In the genomic region with DNA sequence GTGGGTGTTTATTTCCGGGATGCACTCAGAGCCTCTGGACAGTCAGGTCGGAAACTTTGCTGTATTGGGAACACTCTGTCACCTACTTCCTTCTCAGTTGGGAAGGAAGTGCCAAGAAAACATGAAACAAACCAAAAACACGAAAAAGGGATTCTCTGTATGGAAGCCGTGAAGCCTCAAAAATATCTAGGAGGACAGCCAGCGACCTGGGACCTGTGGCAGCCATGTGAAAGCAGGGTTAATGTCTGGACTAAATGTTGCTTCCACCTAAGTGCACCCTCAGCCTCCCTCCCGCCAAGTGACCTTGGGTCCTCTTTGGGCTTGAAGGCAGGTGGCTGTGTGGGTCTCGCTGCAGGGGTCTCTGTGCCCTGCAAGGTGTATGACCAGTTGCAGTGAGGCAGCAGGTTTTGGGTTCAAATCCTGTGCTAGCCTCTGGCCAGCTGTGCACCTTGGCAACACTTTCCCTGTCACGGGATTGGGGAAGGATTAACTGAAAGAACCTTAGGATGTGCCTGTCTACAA, we compare ENCODE assay signal across 8 cellular contexts. TPM values are rescaled to one million over a fixed set of nuclear protein-coding genes. Genes with fewer than 3 reads are reported as not detected.
DNase-seq lines count a peak whose midpoint lies in the region; ATAC-seq, FAIRE-seq and TF ChIP-seq lines count a peak whose summit lies in the region.

No MANE protein-coding gene starts in this region.

- WGBS in heart right ventricle, 2 donors: 14 to 15% methylated on average over 8 of the region's 8 CpGs
- 28% methylated on average over 8 of the region's 8 CpGs for WGBS in GM12878 (ENCODE audit: insufficient coverage, insufficient replicate concordance, low lambda C conversion rate, missing lambda C conversion rate)
- whole genome bisulfite sequencing in right lobe of liver (ENCODE audit: insufficient coverage, low coverage, low lambda C conversion rate, missing lambda C conversion rate): 5% methylated on average over 7 of the region's 8 CpGs
- WGBS in tibial nerve, 2 donors: 15 to 25% methylated on average over 7 to 8 of the region's 8 CpGs

- peak overlapping the region; percentile 84 for H3K4me2 ChIP-seq in GM12878 (ENCODE audit: control insufficient read depth, insufficient read depth)

- intact Hi-C loops in heart right ventricle (cut with DNase I) (loop anchor here in 1 of 10 donors (2.0 kb wide), 1 partner anchor 27 kb away; the partner anchor contains the start of gene AP5S1), cardiac septum (cut with DNase I) (loop anchor here (10.0 kb wide), 1 partner anchor 173 kb away; no protein-coding TSS in a partner anchor), GM12878 (cut with micrococcal nuclease; ENCODE audit: unreplicated experiment) (loop anchor here (2.0 kb wide), 2 partner anchors 27 to 53 kb away; partner anchors contain the start of gene AP5S1), right lobe of liver (cut with DNase I) (no loop called here)

- BruUV-seq in GM12878 (replicated peaks; lab: Mats Ljungman, UMichigan): TSS peak; percentile 87

- SMC1A ChIA-PET in GM12878 (lab: Charles Lee; ENCODE audit: uncharacterized antibody, unreplicated experiment): interaction anchor here (1.2 kb wide), 1 partner anchor 27 kb away, joined by 3 read pairs; the partner anchor contains the start of gene AP5S1

- peaks cover 0 to 9% (median 0%) of the 10 kb centered on the region in 9 donors for H3K36me3 ChIP-seq in heart right ventricle
- H3K36me3 ChIP-seq in GM12878 (ENCODE audit: control insufficient read depth in 2 of 2, insufficient read depth in 2 of 2, low read length in 1 of 2): no peaks in the 10 kb centered on the region
- no peaks in the 10 kb centered on the region for H3K36me3 ChIP-seq in right lobe of liver
- peaks cover 0 to 4% (median 0%) of the 10 kb centered on the region in 3 donors for H3K36me3 ChIP-seq in tibial nerve

- peak overlapping the region; percentile 85; the same call in 1 of the 2 replicates for H2AFZ ChIP-seq in GM12878 (ENCODE audit: control insufficient read depth, low read depth, low read length)

- in situ Hi-C loops in GM12878 (cut with MboI): no loop called here

- DNase-seq in heart right ventricle (no peak), cardiac septum (ENCODE audit: low spot score) (no peak), GM12878 (ENCODE audit: low read depth, low spot score) (no peak), right lobe of liver (no peak), tibial nerve (ENCODE audit: low spot score in 2 of 2) (no peak), NCI-H748 treated with DMSO at 0.1 percent for 48 hours (lab: John Stamatoyannopoulos, UW) (no peak), HUDEP-2 (lab: John Stamatoyannopoulos, UW; ENCODE audit: unreplicated experiment in 76 of 76) (no peak)

- H3K4me1 ChIP-seq in heart right ventricle: peaks cover 5 to 43% (median 32%) of the 10 kb centered on the region in 9 donors
- peaks cover 10% of the 10 kb centered on the region for H3K4me1 ChIP-seq in GM12878 (ENCODE audit: control insufficient read depth, insufficient read depth, low read length)
- peaks cover 0 to 4% (median 0%) of the 10 kb centered on the region in 4 donors for H3K4me1 ChIP-seq in right lobe of liver
- peaks cover 0 to 28% (median 10%) of the 10 kb centered on the region in 4 donors for H3K4me1 ChIP-seq in tibial nerve

- H3K27ac ChIP-seq in heart right ventricle: peak overlapping the region; percentile 87 to 99 (median 96)
- peak overlapping the region; percentile 79 for H3K27ac ChIP-seq in GM12878 (ENCODE audit: control insufficient read depth, insufficient read depth)
- peak overlapping the region; percentile 90 to 94 (median 93) for H3K27ac ChIP-seq in right lobe of liver
- peak overlapping the region; percentile 81 to 98 (median 91) for H3K27ac ChIP-seq in tibial nerve

- POLR2A ChIA-PET in GM12878 (lab: Charles Lee): no interaction called here

- TF ChIP-seq RAD21 in GM12878 (IDR thresholded peaks at IDR 0.05; ENCODE audit: insufficient read depth, low read depth, low read length): no peak

- TF ChIP-seq CTCF in heart right ventricle (IDR thresholded peaks at IDR 0.05) (no peak), GM12878 (IDR thresholded peaks at IDR 0.05 in 2 of 3, conservative IDR thresholded peaks at IDR 0.05 in 1 of 3; ENCODE audit: control insufficient read depth in 2 of 3, extremely low read depth in 1 of 3, insufficient read depth in 1 of 3, low read depth in 3 of 3, low read length in 3 of 3) (no peak), right lobe of liver (IDR thresholded peaks at IDR 0.05) (no peak), tibial nerve (IDR thresholded peaks at IDR 0.05) (no peak)

- no peaks in the 10 kb centered on the region for H3K9me3 ChIP-seq in heart right ventricle
- H3K9me3 ChIP-seq in GM12878 (replicated peaks; ENCODE audit: control insufficient read depth, insufficient read depth, low read length): no peaks in the 10 kb centered on the region
- H3K9me3 ChIP-seq in right lobe of liver: no peaks in the 10 kb centered on the region
- no peaks in the 10 kb centered on the region for H3K9me3 ChIP-seq in tibial nerve

- no peaks in the 10 kb centered on the region for H4K20me1 ChIP-seq in GM12878 (ENCODE audit: control insufficient read depth, insufficient read depth)

- no peak for FAIRE-seq in GM12878 (lab: Jason Lieb, UNC)

- peaks cover 29% of the 10 kb centered on the region for H3K79me2 ChIP-seq in GM12878 (ENCODE audit: control insufficient read depth, insufficient read depth, low read length)

- H3K27me3 ChIP-seq in heart right ventricle (no peaks in the 10 kb centered on the region), GM12878 (replicated peaks in 1 of 2; ENCODE audit: control insufficient read depth in 2 of 2, insufficient read depth in 2 of 2, low read length in 1 of 2) (no peaks in the 10 kb centered on the region), right lobe of liver (no peaks in the 10 kb centered on the region), tibial nerve (no peaks in the 10 kb centered on the region)

- H3K9ac ChIP-seq in GM12878 (ENCODE audit: control insufficient read depth, insufficient read depth, low read length): peak overlapping the region; percentile 88

- H3K4me3 ChIP-seq in heart right ventricle (peak overlapping the region; percentile 74 to 100 (median 95)), GM12878 (peak overlapping the region; percentile 87), right lobe of liver (peak overlapping the region; percentile 70 to 100 (median 81)), tibial nerve (peak overlapping the region; percentile 73 to 94 (median 86))

- TF ChIP-seq EP300 in GM12878 (IDR thresholded peaks at IDR 0.05; ENCODE audit: borderline replicate concordance in 1 of 2, control insufficient read depth in 1 of 2, low read depth in 2 of 2, low read length in 2 of 2): no peak
- no peak for TF ChIP-seq EP300 in tibial nerve (IDR thresholded peaks at IDR 0.05)

- CTCF ChIA-PET in GM12878 (lab: Yijun Ruan, JAX): interaction anchor here (0.6 to 0.8 kb wide), 2 partner anchors 27 to 95 kb away, joined by 3 read pairs; partner anchors contain the start of gene AP5S1

- peak in 3 of 8 donors; percentile 0 to 12 (median 1) for ATAC-seq in heart right ventricle
- ATAC-seq in GM12878: no peak
- no peak for ATAC-seq in right lobe of liver
- no peak for ATAC-seq in GM18519 (IDR thresholded peaks at IDR 0.05; ENCODE audit: low FRiP score, unreplicated experiment)

- TF ChIP-seq POLR2A in GM12878 (IDR thresholded peaks at IDR 0.05; ENCODE audit: low read depth, low read length) (no peak), right lobe of liver (IDR thresholded peaks at IDR 0.05) (no peak), tibial nerve (IDR thresholded peaks at IDR 0.05) (no peak)

- RAD21 ChIA-PET in GM12878 (lab: Charles Lee; ENCODE audit: unreplicated experiment): no interaction called here

RNA-seq across cellular contexts. Expression of gene MAVS, which starts 0.8 kb away (rescaled TPM):
- total RNA-seq in heart right ventricle (10 to 100 TPM; 36.3 to 48.7 (median 46.1) TPM), cardiac septum (39.5 TPM), GM12878 (2014; rRNA removed) (15.2 and 16.2 TPM in 2 replicates), GM12878 (2014; rRNA removed; fragmentation: Illumina TruSeq; extraction: Trizol) (10.9 and 11.7 TPM in 2 replicates), GM12878 (2021) (23.5 and 25.2 TPM in 2 replicates), right lobe of liver (10 to 100 TPM; 10.1 to 20.4 (median 17.0) TPM), tibial nerve (10 to 100 TPM; 34.5 to 49.8 (median 39.3) TPM)
- polyA plus RNA-seq in heart right ventricle (10 to 100 TPM; 17.5 to 38.6 TPM), GM12878 (2011; rRNA removed) (7.6 and 10.0 TPM in 2 replicates), GM12878 (2014; fragmentation: Illumina TruSeq; extraction: Trizol) (14.5 and 15.6 TPM in 2 replicates), GM12878 (2014; fragmentation: Nextera tagmentation; extraction: Ambion mirVana) (1 to 10 TPM; 1.6 to 2.0 TPM), GM12878 (2014; rRNA removed) (17.5 and 18.7 TPM in 2 replicates), GM12878 (2016; fragmentation: Nextera tagmentation; extraction: Ambion mirVana) (10 to 100 TPM; 12.4 to 12.9 TPM)
- total RNA-seq in GM12878 (2013; cell fraction: nucleolus; rRNA removed): 34.6 and 35.3 TPM in 2 replicates
- 8.8 TPM for polyA plus RNA-seq in GM12878 (2011; ENCODE audit: low read depth)
- 8.8 and 9.1 TPM in 2 replicates for polyA plus RNA-seq in GM12878 (2011; cell fraction: cytosol; rRNA removed)
- polyA plus RNA-seq in GM12878 (2011; cell fraction: nucleus; rRNA removed): 18.0 and 21.1 TPM in 2 replicates
- 10.8 and 12.3 TPM in 2 replicates for polyA plus RNA-seq in GM12878 (2012)
- 14.5 and 18.8 TPM in 2 replicates for polyA minus RNA-seq in GM12878 (2011; rRNA and poly(A)+ RNA removed)
- polyA minus RNA-seq in GM12878 (2011; cell fraction: cytosol; rRNA and poly(A)+ RNA removed): 6.0 and 7.2 TPM in 2 replicates
- 6.5 and 13.4 TPM in 2 replicates for polyA minus RNA-seq in GM12878 (2011; cell fraction: nucleus; rRNA and poly(A)+ RNA removed)

RNA-seq across cellular contexts. Expression of gene AP5S1, which starts 27.1 kb away (rescaled TPM):
- total RNA-seq in heart right ventricle: 10 to 100 TPM; 12.0 to 17.5 (median 14.7) TPM
- polyA plus RNA-seq in heart right ventricle: 1 to 10 TPM; 7.2 to 9.8 TPM
- total RNA-seq in cardiac septum: 12.5 TPM
- total RNA-seq in GM12878 (2013; cell fraction: nucleolus; rRNA removed): 7.0 and 7.1 TPM in 2 replicates
- 11.6 and 13.2 TPM in 2 replicates for total RNA-seq in GM12878 (2014; rRNA removed)
- total RNA-seq in GM12878 (2014; rRNA removed; fragmentation: Illumina TruSeq; extraction: Trizol): 3.8 and 4.7 TPM in 2 replicates
- 12.3 and 12.4 TPM in 2 replicates for total RNA-seq in GM12878 (2021)
- polyA plus RNA-seq in GM12878 (2011; ENCODE audit: low read depth): 3.5 TPM
- polyA plus RNA-seq in GM12878 (2011; rRNA removed): 1.7 and 3.8 TPM in 2 replicates
- polyA plus RNA-seq in GM12878 (2011; cell fraction: cytosol; rRNA removed): 6.4 and 8.4 TPM in 2 replicates
- 3.8 and 5.3 TPM in 2 replicates for polyA plus RNA-seq in GM12878 (2011; cell fraction: nucleus; rRNA removed)
- polyA plus RNA-seq in GM12878 (2012): 7.3 and 11.5 TPM in 2 replicates
- 1.8 and 3.8 TPM in 2 replicates for polyA plus RNA-seq in GM12878 (2014; fragmentation: Illumina TruSeq; extraction: Trizol)
- 1 to 10 TPM; 4.4 to 5.8 TPM for polyA plus RNA-seq in GM12878 (2014; fragmentation: Nextera tagmentation; extraction: Ambion mirVana)
- polyA plus RNA-seq in GM12878 (2014; rRNA removed): 9.7 and 11.1 TPM in 2 replicates
- polyA plus RNA-seq in GM12878 (2016; fragmentation: Nextera tagmentation; extraction: Ambion mirVana): 10 to 100 TPM; 10.5 to 13.1 TPM
- polyA minus RNA-seq in GM12878 (2011; rRNA and poly(A)+ RNA removed): 3.9 and 8.0 TPM in 2 replicates
- polyA minus RNA-seq in GM12878 (2011; cell fraction: cytosol; rRNA and poly(A)+ RNA removed): 1.8 and 3.9 TPM in 2 replicates
- 4.0 and 7.7 TPM in 2 replicates for polyA minus RNA-seq in GM12878 (2011; cell fraction: nucleus; rRNA and poly(A)+ RNA removed)
- 10 to 100 TPM in 3 of 6 experiments, 1 to 10 TPM in 3; 7.7 to 16.1 (median 9.5) TPM for total RNA-seq in right lobe of liver
- 10 to 100 TPM in 3 of 4 donors, 1 to 10 TPM in 1; 9.4 to 20.7 (median 14.9) TPM for total RNA-seq in tibial nerve

RNA-seq across cellular contexts. Expression of gene PANK2, which starts 41.7 kb away (rescaled TPM):
- total RNA-seq in heart right ventricle (10 to 100 TPM; 12.2 to 25.1 (median 17.2) TPM), cardiac septum (21.5 TPM), GM12878 (2014; rRNA removed) (34.3 and 40.9 TPM in 2 replicates), GM12878 (2014; rRNA removed; fragmentation: Illumina TruSeq; extraction: Trizol) (38.5 and 41.1 TPM in 2 replicates), GM12878 (2021) (37.7 and 39.6 TPM in 2 replicates), right lobe of liver (10 to 100 TPM; 13.0 to 17.8 (median 13.8) TPM), tibial nerve (10 to 100 TPM; 58.2 to 79.7 (median 64.2) TPM)
- polyA plus RNA-seq in heart right ventricle (10 to 100 TPM; 18.8 to 20.1 TPM), GM12878 (2011; rRNA removed) (31.7 and 45.1 TPM in 2 replicates), GM12878 (2014; fragmentation: Illumina TruSeq; extraction: Trizol) (32.4 and 43.6 TPM in 2 replicates), GM12878 (2014; fragmentation: Nextera tagmentation; extraction: Ambion mirVana) (10 to 100 TPM; 13.2 to 16.3 TPM), GM12878 (2014; rRNA removed) (24.9 and 28.3 TPM in 2 replicates), GM12878 (2016; fragmentation: Nextera tagmentation; extraction: Ambion mirVana) (10 to 100 TPM; 39.5 to 43.4 TPM)
- total RNA-seq in GM12878 (2013; cell fraction: nucleolus; rRNA removed): 79.9 and 89.9 TPM in 2 replicates
- 22.3 TPM for polyA plus RNA-seq in GM12878 (2011; ENCODE audit: low read depth)
- 15.7 and 17.9 TPM in 2 replicates for polyA plus RNA-seq in GM12878 (2011; cell fraction: cytosol; rRNA removed)
- polyA plus RNA-seq in GM12878 (2011; cell fraction: nucleus; rRNA removed): 28.5 and 34.2 TPM in 2 replicates
- 31.7 and 32.9 TPM in 2 replicates for polyA plus RNA-seq in GM12878 (2012)
- 29.7 and 47.0 TPM in 2 replicates for polyA minus RNA-seq in GM12878 (2011; rRNA and poly(A)+ RNA removed)
- polyA minus RNA-seq in GM12878 (2011; cell fraction: cytosol; rRNA and poly(A)+ RNA removed): 11.1 and 13.6 TPM in 2 replicates
- 24.1 and 40.4 TPM in 2 replicates for polyA minus RNA-seq in GM12878 (2011; cell fraction: nucleus; rRNA and poly(A)+ RNA removed)

RNA-seq across cellular contexts. Expression of gene CDC25B, which starts 51.4 kb away (rescaled TPM):
- 10 to 100 TPM in 2 of 10 donors, 1 to 10 TPM in 8; 2.8 to 17.3 (median 5.0) TPM for total RNA-seq in heart right ventricle
- polyA plus RNA-seq in heart right ventricle: 10 to 100 TPM; 12.6 to 15.9 TPM
- 9.4 TPM for total RNA-seq in cardiac septum
- total RNA-seq in GM12878 (2013; cell fraction: nucleolus; rRNA removed): 19.8 and 20.9 TPM in 2 replicates
- 18.5 and 20.7 TPM in 2 replicates for total RNA-seq in GM12878 (2014; rRNA removed)
- total RNA-seq in GM12878 (2014; rRNA removed; fragmentation: Illumina TruSeq; extraction: Trizol): 11.2 and 13.0 TPM in 2 replicates
- total RNA-seq in GM12878 (2021): 58.8 and 58.9 TPM in 2 replicates
- 13.9 TPM for polyA plus RNA-seq in GM12878 (2011; ENCODE audit: low read depth)
- polyA plus RNA-seq in GM12878 (2011; rRNA removed): 11.2 and 20.2 TPM in 2 replicates
- 33.1 and 37.6 TPM in 2 replicates for polyA plus RNA-seq in GM12878 (2011; cell fraction: cytosol; rRNA removed)
- polyA plus RNA-seq in GM12878 (2011; cell fraction: nucleus; rRNA removed): 145 and 172 TPM in 2 replicates
- 27.8 and 28.4 TPM in 2 replicates for polyA plus RNA-seq in GM12878 (2012)
- 25.1 and 36.9 TPM in 2 replicates for polyA plus RNA-seq in GM12878 (2014; fragmentation: Illumina TruSeq; extraction: Trizol)
- polyA plus RNA-seq in GM12878 (2014; fragmentation: Nextera tagmentation; extraction: Ambion mirVana): 1 to 10 TPM; 4.6 to 8.6 TPM
- polyA plus RNA-seq in GM12878 (2014; rRNA removed): 37.0 and 44.2 TPM in 2 replicates
- polyA plus RNA-seq in GM12878 (2016; fragmentation: Nextera tagmentation; extraction: Ambion mirVana): 10 to 100 TPM; 28.4 to 28.7 TPM
- polyA minus RNA-seq in GM12878 (2011; rRNA and poly(A)+ RNA removed): 11.0 and 22.2 TPM in 2 replicates
- 12.4 and 15.6 TPM in 2 replicates for polyA minus RNA-seq in GM12878 (2011; cell fraction: cytosol; rRNA and poly(A)+ RNA removed)
- polyA minus RNA-seq in GM12878 (2011; cell fraction: nucleus; rRNA and poly(A)+ RNA removed): 13.5 and 22.2 TPM in 2 replicates
- total RNA-seq in right lobe of liver: 10 to 100 TPM; 10.9 to 28.7 (median 16.5) TPM
- total RNA-seq in tibial nerve: 10 to 100 TPM; 33.0 to 65.4 (median 43.9) TPM

Comparison
In these comparisons a context has a peak if more than half of its experiments do, and no peak if none do; other contexts are left out.
1. intact Hi-C loops: an anchor here in cardiac septum (10.0 kb wide) and GM12878 (2.0 kb wide); none called in right lobe of liver.